Comparison of ENCODE assay signal across 23 cellular contexts in the genomic region with DNA sequence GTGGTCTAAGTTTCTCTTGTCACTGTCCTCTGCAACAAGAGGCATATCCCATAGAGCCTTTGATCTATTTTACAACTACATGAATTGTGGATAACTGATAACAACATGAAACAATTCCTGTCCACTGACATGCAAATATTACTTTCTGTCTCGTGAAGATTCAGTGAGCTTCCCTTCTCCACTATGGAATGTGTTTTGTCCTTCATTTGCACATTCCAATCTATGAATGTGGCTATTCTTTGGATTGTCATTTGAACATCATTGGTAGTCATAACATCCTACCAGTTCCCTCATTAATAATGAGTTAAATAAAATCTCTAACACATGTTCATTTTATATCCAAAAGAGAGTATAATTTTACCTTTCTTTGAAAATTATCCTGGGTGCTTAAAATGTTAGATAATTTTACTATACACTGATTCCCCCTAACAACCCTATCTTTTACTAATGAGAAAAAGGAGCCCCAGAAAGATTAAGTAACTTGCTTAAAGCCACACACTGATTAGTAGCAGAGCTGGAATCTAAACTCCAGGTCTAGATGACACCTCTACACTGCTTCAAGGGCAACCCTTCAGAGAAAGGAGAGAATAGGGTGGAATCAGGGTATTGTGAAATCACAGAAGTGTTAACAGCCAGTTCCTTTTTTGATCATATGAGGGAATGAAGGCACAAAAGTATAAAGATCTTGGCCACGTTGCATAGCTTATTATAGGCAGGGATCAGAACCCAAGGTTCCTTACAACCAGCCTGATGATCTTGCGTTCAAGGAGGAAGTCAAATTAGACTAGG. TPM values are rescaled to one million over a fixed set of nuclear protein-coding genes. Genes with fewer than 3 reads are reported as not detected.
DNase-seq lines count a peak whose midpoint lies in the region; ATAC-seq and TF ChIP-seq lines count a peak whose summit lies in the region.
"Had no signal": no experiment of that assay in that cellular context is flagged by ENCODE, and none has a peak within 500 bp of the region (broad histone marks: within the 10 kb centered on the region; RNA-seq: fewer than 3 reads in every experiment).

No MANE protein-coding gene starts in this region.

- H3K27ac ChIP-seq in lower lobe of right lung: no peak overlapping the region
- H3K27ac ChIP-seq: skin epidermis, uterus had no signal

- no peak for ATAC-seq in lower lobe of right lung
- ATAC-seq in activated CD8-positive, alpha-beta T cell treated with anti-CD3 and anti-CD28 coated beads for 36 hours: no peak
- ATAC-seq in GM21526 (IDR thresholded peaks at IDR 0.05; ENCODE audit: low FRiP score, unreplicated experiment): no peak
- ATAC-seq: activated CD4-positive, alpha-beta T cell treated with anti-CD3 and anti-CD28 coated beads for 36 hours; stimulated activated effector memory CD8-positive, alpha-beta T cell treated with anti-CD3 and anti-CD28 coated beads, Interleukin-12 subunit alpha, Interleukin-12 subunit beta, amount 100 ng/mL, for 72 hours had no signal

- no peaks in the 10 kb centered on the region for H3K36me3 ChIP-seq in lower lobe of right lung
- H3K36me3 ChIP-seq: uterus had no signal

- POLR2A ChIA-PET in activated CD8-positive, alpha-beta T cell treated with anti-CD3 and anti-CD28 coated beads for 36 hours (lab: Charles Lee): no interaction called here

- peaks cover 3% of the 10 kb centered on the region for H3K9me3 Mint-ChIP-seq in activated CD8-positive, alpha-beta T cell treated with anti-CD3 and anti-CD28 coated beads for 36 hours
- H3K9me3 Mint-ChIP-seq: activated naive CD4-positive, alpha-beta T cell treated with anti-CD3 and anti-CD28 coated beads, Interleukin-2, amount 50 U/mL, for 24 hours; activated T-helper 1 cell treated with anti-CD3 and anti-CD28 coated beads, Interleukin-12 subunit alpha, Interleukin-12 subunit beta, Interleukin-2, Interleukin-4 antibody, amounts not matched to agents 30 ng/mL and 10 ng/mL and 1 ng/mL, durations not matched to agents 14 hours and 24 hours and 36 hours had no signal

- H3K4me3 Mint-ChIP-seq in activated CD8-positive, alpha-beta T cell treated with anti-CD3 and anti-CD28 coated beads for 36 hours: no peak overlapping the region
- H3K4me3 Mint-ChIP-seq: activated CD4-positive, alpha-beta T cell treated with anti-CD3 and anti-CD28 coated beads for 36 hours; activated naive CD4-positive, alpha-beta T cell treated with anti-CD3 and anti-CD28 coated beads, Interleukin-2, amount 50 U/mL, for 24 hours; activated T-helper 1 cell treated with anti-CD3 and anti-CD28 coated beads, Interleukin-12 subunit alpha, Interleukin-12 subunit beta, Interleukin-2, Interleukin-4 antibody, amounts not matched to agents 30 ng/mL and 10 ng/mL and 1 ng/mL, durations not matched to agents 14 hours and 24 hours and 36 hours; CD4-positive, CD25-positive, alpha-beta regulatory T cell; stimulated activated effector memory CD8-positive, alpha-beta T cell treated with anti-CD3 and anti-CD28 coated beads, Interleukin-12 subunit alpha, Interleukin-12 subunit beta, amount 100 ng/mL, for 72 hours had no signal

- H3K27me3 ChIP-seq in lower lobe of right lung (ENCODE audit: low read depth): no peaks in the 10 kb centered on the region
- H3K27me3 ChIP-seq: uterus had no signal

- intact Hi-C loops in lower lobe of right lung (cut with DNase I): no loop called here
- intact Hi-C loops in activated CD8-positive, alpha-beta T cell treated with anti-CD3 and anti-CD28 coated beads for 36 hours (cut with micrococcal nuclease): no loop called here

- no peaks in the 10 kb centered on the region for H3K4me1 Mint-ChIP-seq in activated CD8-positive, alpha-beta T cell treated with anti-CD3 and anti-CD28 coated beads for 36 hours (ENCODE audit: low read depth)
- H3K4me1 Mint-ChIP-seq: activated CD4-positive, alpha-beta T cell treated with anti-CD3 and anti-CD28 coated beads for 36 hours; activated naive CD4-positive, alpha-beta T cell treated with anti-CD3 and anti-CD28 coated beads, Interleukin-2, amount 50 U/mL, for 24 hours; CD4-positive, CD25-positive, alpha-beta regulatory T cell; stimulated activated effector memory CD8-positive, alpha-beta T cell treated with anti-CD3 and anti-CD28 coated beads, Interleukin-12 subunit alpha, Interleukin-12 subunit beta, amount 100 ng/mL, for 72 hours had no signal

- DNase-seq in COLO829 (ENCODE audit: low spot score) (peak; percentile 53), HS-5 (ENCODE audit: low read depth) (peak; percentile 6), NOMO-1 treated with dmso at 0.1 percent for 144 hours (lab: John Stamatoyannopoulos, UW; ENCODE audit: unreplicated experiment) (peak; percentile 69), kidney glomerular epithelial cell (lab: John Stamatoyannopoulos, UW) (peak; percentile 9), lower lobe of right lung (no peak), activated gamma-delta T cell treated with Interleukin-2 at 50 U/mL for 16 hours (no peak)
- DNase-seq in activated CD8-positive, alpha-beta T cell treated with anti-CD3 and anti-CD28 coated beads for 36 hours: no peak
- DNase-seq: activated CD4-positive, alpha-beta T cell treated with anti-CD3 and anti-CD28 coated beads for 36 hours; anterior cingulate cortex; CD4-positive, CD25-positive, alpha-beta regulatory T cell; central memory CD4-positive, alpha-beta T cell; dermis blood vessel endothelial cell; DMS 273 treated with DMSO at 0.1 percent for 48 hours; GDM1; NCI-H1417; stimulated activated CD4-positive, alpha-beta T cell treated with anti-CD3 and anti-CD28 coated beads, Interleukin-1b, Interleukin-23, amount 100 ng/mL, for 48 hours; uterus had no signal

- no peaks in the 10 kb centered on the region for H3K4me1 ChIP-seq in lower lobe of right lung
- H3K4me1 ChIP-seq: uterus had no signal

- H3K27ac Mint-ChIP-seq in activated CD8-positive, alpha-beta T cell treated with anti-CD3 and anti-CD28 coated beads for 36 hours: no peak overlapping the region
- H3K27ac Mint-ChIP-seq: activated CD4-positive, alpha-beta T cell treated with anti-CD3 and anti-CD28 coated beads for 36 hours; activated naive CD4-positive, alpha-beta T cell treated with anti-CD3 and anti-CD28 coated beads, Interleukin-2, amount 50 U/mL, for 24 hours; activated T-helper 1 cell treated with anti-CD3 and anti-CD28 coated beads, Interleukin-12 subunit alpha, Interleukin-12 subunit beta, Interleukin-2, Interleukin-4 antibody, amounts not matched to agents 30 ng/mL and 10 ng/mL and 1 ng/mL, durations not matched to agents 14 hours and 24 hours and 36 hours; CD4-positive, CD25-positive, alpha-beta regulatory T cell; progenitor cell of endocrine pancreas; stimulated activated effector memory CD8-positive, alpha-beta T cell treated with anti-CD3 and anti-CD28 coated beads, Interleukin-12 subunit alpha, Interleukin-12 subunit beta, amount 100 ng/mL, for 72 hours had no signal

- CTCF ChIA-PET in activated CD8-positive, alpha-beta T cell treated with anti-CD3 and anti-CD28 coated beads for 36 hours (lab: Charles Lee): no interaction called here

- H3K4me3 ChIP-seq in lower lobe of right lung: no peak overlapping the region
- H3K4me3 ChIP-seq: skin epidermis, uterus had no signal

- no peaks in the 10 kb centered on the region for H3K9me3 ChIP-seq in lower lobe of right lung
- H3K9me3 ChIP-seq: uterus had no signal

- no peak for TF ChIP-seq CTCF in lower lobe of right lung (IDR thresholded peaks at IDR 0.05)
- no peak for TF ChIP-seq CTCF in activated CD8-positive, alpha-beta T cell treated with anti-CD3 and anti-CD28 coated beads for 36 hours (IDR thresholded peaks at IDR 0.05)

- no peaks in the 10 kb centered on the region for H3K27me3 Mint-ChIP-seq in activated CD8-positive, alpha-beta T cell treated with anti-CD3 and anti-CD28 coated beads for 36 hours
- H3K27me3 Mint-ChIP-seq: activated naive CD4-positive, alpha-beta T cell treated with anti-CD3 and anti-CD28 coated beads, Interleukin-2, amount 50 U/mL, for 24 hours; CD4-positive, CD25-positive, alpha-beta regulatory T cell had no signal

- no peaks in the 10 kb centered on the region for H3K36me3 Mint-ChIP-seq in activated CD8-positive, alpha-beta T cell treated with anti-CD3 and anti-CD28 coated beads for 36 hours (ENCODE audit: low read depth)
- H3K36me3 Mint-ChIP-seq: activated naive CD4-positive, alpha-beta T cell treated with anti-CD3 and anti-CD28 coated beads, Interleukin-2, amount 50 U/mL, for 24 hours; CD4-positive, CD25-positive, alpha-beta regulatory T cell; stimulated activated effector memory CD8-positive, alpha-beta T cell treated with anti-CD3 and anti-CD28 coated beads, Interleukin-12 subunit alpha, Interleukin-12 subunit beta, amount 100 ng/mL, for 72 hours had no signal

RNA-seq across cellular contexts. Expression of gene PDE1C, which starts 39.1 kb away (rescaled TPM):
- 15.5 TPM for total RNA-seq in lower lobe of right lung
- total RNA-seq in activated CD8-positive, alpha-beta T cell treated with anti-CD3 and anti-CD28 coated beads for 36 hours: not detected
- total RNA-seq: activated CD4-positive, alpha-beta T cell treated with anti-CD3 and anti-CD28 coated beads for 36 hours; activated T-helper 1 cell treated with anti-CD3 and anti-CD28 coated beads, Interleukin-12 subunit alpha, Interleukin-12 subunit beta, Interleukin-2, Interleukin-4 antibody, amounts not matched to agents 30 ng/mL and 10 ng/mL and 1 ng/mL, durations not matched to agents 14 hours and 24 hours and 36 hours; CD4-positive, CD25-positive, alpha-beta regulatory T cell had no signal

Comparison
In these comparisons a context has a peak if more than half of its experiments do, and no peak if none do; other contexts are left out.
1. DNase-seq: peak in COLO829 (single experiment), HS-5 (single experiment), NOMO-1 treated with dmso at 0.1 percent for 144 hours (single experiment) and kidney glomerular epithelial cell (single experiment); none in lower lobe of right lung (single experiment), activated CD8-positive, alpha-beta T cell treated with anti-CD3 and anti-CD28 coated beads for 36 hours (single experiment) and activated gamma-delta T cell treated with Interleukin-2 at 50 U/mL for 16 hours (single experiment).
2. RNA of gene PDE1C, which starts 39.1 kb away (total RNA-seq): 15.5 TPM in lower lobe of right lung (single experiment); not detected in activated CD8-positive, alpha-beta T cell treated with anti-CD3 and anti-CD28 coated beads for 36 hours; every median in the first group is over 10 times any median in the second.